ENCODE assay signal across 14 cellular contexts in genomic region chr4:47483722-47484121, GRCh38. TPM values are rescaled to one million over a fixed set of nuclear protein-coding genes. Genes with fewer than 3 reads are reported as not detected.
DNase-seq lines count a peak whose midpoint lies in the region; ATAC-seq, FAIRE-seq and TF ChIP-seq lines count a peak whose summit lies in the region.
"Had no signal": no experiment of that assay in that cellular context is flagged by ENCODE, and none has a peak within 500 bp of the region (broad histone marks: within the 10 kb centered on the region; RNA-seq: fewer than 3 reads in every experiment).

No MANE protein-coding gene starts in this region.

- intact Hi-C loops in CD4-positive, alpha-beta memory T cell (cut with micrococcal nuclease), result loop anchor here (2.0 kb wide), 1 partner anchor 81 kb away; no protein-coding TSS in a partner anchor
- intact Hi-C loops in K562 (cut with micrococcal nuclease), result no loop called here
- intact Hi-C loops in naive thymus-derived CD4-positive, alpha-beta T cell (cut with micrococcal nuclease), result loop anchor here (2.0 to 10.0 kb wide), 3 partner anchors 81 to 1421 kb away; partner anchors contain the start of genes CNGA1 (in 1 of the 2), NIPAL1 (in 1 of the 2) and OCIAD2 (in 1 of the 2)

- no peaks in the 10 kb centered on the region for H3K9me1 ChIP-seq in K562 (ENCODE audit: control insufficient read depth, insufficient read depth, low read length)

- H3K27ac ChIP-seq in CD4-positive, alpha-beta memory T cell (ENCODE audit: low read depth, low read length), result no peak overlapping the region
- no peak overlapping the region for H3K27ac ChIP-seq in K562 (ENCODE audit: extremely low read depth, low read depth, low read length)
- no peak overlapping the region for H3K27ac ChIP-seq in naive thymus-derived CD4-positive, alpha-beta T cell (ENCODE audit: low read depth, low read length)
- H3K27ac ChIP-seq: BLaER1 had no signal

- no peaks in the 10 kb centered on the region for H3K36me3 ChIP-seq in CD4-positive, alpha-beta memory T cell (ENCODE audit: insufficient read depth, low read length)
- H3K36me3 ChIP-seq in K562 (ENCODE audit: control insufficient read depth, insufficient read depth, low read length), result no peaks in the 10 kb centered on the region
- H3K36me3 ChIP-seq in naive thymus-derived CD4-positive, alpha-beta T cell (ENCODE audit: control insufficient read depth in 2 of 3, insufficient read depth in 3 of 3, low read length in 3 of 3), result no peaks in the 10 kb centered on the region
- H3K36me3 ChIP-seq: BLaER1 had no signal

- no peak for FAIRE-seq in K562 (lab: Jason Lieb, UNC)
- FAIRE-seq: colon had no signal

- TF ChIP-seq EP300 in K562 (IDR thresholded peaks at IDR 0.05; ENCODE audit: low read length), result no peak

- WGBS in K562 (ENCODE audit: insufficient coverage, low coverage, missing lambda C conversion rate), result 23% methylated on average over 3 of the region's 3 CpGs

- H3K27me3 ChIP-seq in CD4-positive, alpha-beta memory T cell (ENCODE audit: insufficient read depth, low read length), result no peaks in the 10 kb centered on the region
- peaks cover 2 to 7% of the 10 kb centered on the region in 2 experiments; a peak in 3 of 5 replicates for H3K27me3 ChIP-seq in K562 (ENCODE audit: control insufficient read depth in 2 of 2, insufficient read depth in 2 of 2, low read length in 2 of 2)
- no peaks in the 10 kb centered on the region for H3K27me3 ChIP-seq in naive thymus-derived CD4-positive, alpha-beta T cell (ENCODE audit: control insufficient read depth in 2 of 2, insufficient read depth in 2 of 2, low read length in 2 of 2)
- H3K27me3 ChIP-seq: BLaER1 had no signal

- H4K20me1 ChIP-seq in K562 (replicated peaks; ENCODE audit: control insufficient read depth, insufficient read depth, low read length), result no peaks in the 10 kb centered on the region
- H4K20me1 ChIP-seq: BLaER1 had no signal

- BruUV-seq in K562 (replicated peaks; lab: Mats Ljungman, UMichigan), result no TSS peak

- POLR2A ChIA-PET in CD4-positive, alpha-beta memory T cell (lab: Charles Lee; ENCODE audit: partially characterized antibody), result interaction anchor here (2.0 to 2.1 kb wide), 2 partner anchors 10 to 20 kb away, joined by 8 to 21 read pairs; partner anchors contain the start of gene COMMD8
- POLR2A ChIA-PET in K562 (lab: Yijun Ruan, JAX), result no interaction called here
- POLR2A ChIA-PET in naive thymus-derived CD4-positive, alpha-beta T cell (lab: Charles Lee), result interaction anchor here (4.4 kb wide), 1 partner anchor 20 kb away, joined by 28 read pairs; the partner anchor contains the start of gene COMMD8

- H3K27me3 Mint-ChIP-seq in CD4-positive, alpha-beta memory T cell, result peaks cover 0 to 3% of the 10 kb centered on the region in 2 donors
- H3K27me3 Mint-ChIP-seq in HFFc6 (ENCODE audit: insufficient read depth), result peaks cover 4% of the 10 kb centered on the region; the same call in 1 of the 2 replicates
- peaks cover 0 to 11% (median 4%) of the 10 kb centered on the region in 5 donors for H3K27me3 Mint-ChIP-seq in naive thymus-derived CD4-positive, alpha-beta T cell

- H3K27ac Mint-ChIP-seq in CD4-positive, alpha-beta memory T cell, result peak overlapping the region in 5 of 7 donors; percentile 85 to 98 (median 94)
- H3K27ac Mint-ChIP-seq in HFFc6, result peak overlapping the region; percentile 99; the same call in 1 of the 2 replicates
- H3K27ac Mint-ChIP-seq in naive thymus-derived CD4-positive, alpha-beta T cell, result peak overlapping the region in 8 of 9 donors; percentile 74 to 97 (median 88)
- H3K27ac Mint-ChIP-seq: H9 had no signal

- TF ChIP-seq RAD21 in K562 (CRISPR knock-in tag; conservative IDR thresholded peaks at IDR 0.05 in 1 of 2, IDR thresholded peaks at IDR 0.05 in 1 of 2), result no peak

- TF ChIP-seq CTCF in HFFc6 (IDR thresholded peaks at IDR 0.05) (0 out of 2 replicates have a peak, but pooled peaks have one; percentile 19), K562 (IDR thresholded peaks at IDR 0.05 in 2 of 3, conservative IDR thresholded peaks at IDR 0.05 in 1 of 3; ENCODE audit: insufficient read depth in 2 of 3, low read depth in 1 of 3, low read length in 3 of 3) (no peak)

- H3K9ac ChIP-seq in K562 (ENCODE audit: insufficient read depth in 1 of 2, low read depth in 2 of 2, low read length in 2 of 2), result no peak overlapping the region
- H3K9ac ChIP-seq: BLaER1 had no signal

- no peak for ATAC-seq in K562
- no peak for ATAC-seq in naive thymus-derived CD4-positive, alpha-beta T cell

- H3K9me3 Mint-ChIP-seq in CD4-positive, alpha-beta memory T cell, result no peaks in the 10 kb centered on the region
- no peaks in the 10 kb centered on the region for H3K9me3 Mint-ChIP-seq in HFFc6
- H3K9me3 Mint-ChIP-seq in naive thymus-derived CD4-positive, alpha-beta T cell, result no peaks in the 10 kb centered on the region

- H3K79me2 ChIP-seq in K562 (ENCODE audit: control insufficient read depth, insufficient read depth, low read length), result no peaks in the 10 kb centered on the region

- H3K4me3 Mint-ChIP-seq in CD4-positive, alpha-beta memory T cell, result peak overlapping the region in 5 of 8 donors; percentile 18 to 99 (median 33)
- H3K4me3 Mint-ChIP-seq in HFFc6, result no peak overlapping the region
- peak overlapping the region in 8 of 10 donors; percentile 92 to 98 (median 94) for H3K4me3 Mint-ChIP-seq in naive thymus-derived CD4-positive, alpha-beta T cell
- H3K4me3 Mint-ChIP-seq: H9 had no signal

- no peak for TF ChIP-seq POLR2A in K562 (conservative IDR thresholded peaks at IDR 0.05)

- in situ Hi-C loops in K562 (cut with MboI), result no loop called here

- H2AFZ ChIP-seq in K562 (ENCODE audit: low read depth, low read length), result 0 out of 2 replicates have a peak overlapping the region, but pooled peaks have one; percentile 15

- no peaks in the 10 kb centered on the region for H3K9me3 ChIP-seq in CD4-positive, alpha-beta memory T cell (ENCODE audit: control insufficient read depth in 1 of 2, low read length in 2 of 2)
- H3K9me3 ChIP-seq in K562 (replicated peaks; ENCODE audit: control insufficient read depth, insufficient read depth, low read depth, low read length), result no peaks in the 10 kb centered on the region
- H3K9me3 ChIP-seq in naive thymus-derived CD4-positive, alpha-beta T cell (ENCODE audit: control insufficient read depth in 2 of 3, low read length in 3 of 3), result no peaks in the 10 kb centered on the region
- H3K9me3 ChIP-seq: BLaER1 had no signal

- no peak for DNase-seq in CD4-positive, alpha-beta memory T cell
- DNase-seq in HFFc6 (no peak), K562 (ENCODE audit: extremely low read depth in 1 of 4, low spot score in 3 of 4) (no peak), NCI-H1436 treated with DMSO at 0.1 percent for 48 hours (lab: John Stamatoyannopoulos, UW) (no peak), DMS79 (lab: John Stamatoyannopoulos, UW) (no peak), amniotic stem cell (lab: John Stamatoyannopoulos, UW) (no peak)
- peak in 1 of 9 donors; percentile 8 for DNase-seq in naive thymus-derived CD4-positive, alpha-beta T cell
- DNase-seq in stimulated activated naive CD4-positive, alpha-beta T cell (lab: John Stamatoyannopoulos, UW), result no peak
- DNase-seq: activated CD8-positive, alpha-beta memory T cell treated with anti-CD3 and anti-CD28 coated beads, Interleukin-2, amount 50 U/mL, for 4 hours; H9; posterior cingulate gyrus; Right ventricle myocardium superior had no signal

- CTCF ChIA-PET in CD4-positive, alpha-beta memory T cell (lab: Charles Lee; ENCODE audit: partially characterized antibody), result interaction anchor here (3.0 kb wide), 1 partner anchor 20 kb away, joined by 19 read pairs; the partner anchor contains the start of gene COMMD8
- CTCF ChIA-PET in K562 (lab: Yijun Ruan, JAX; ENCODE audit: low intra/inter-chr PET ratio), result no interaction called here
- CTCF ChIA-PET in naive thymus-derived CD4-positive, alpha-beta T cell (lab: Charles Lee), result interaction anchor here (0.7 to 1.0 kb wide), 2 partner anchors 42 to 54 kb away, joined by 3 read pairs; no protein-coding TSS in a partner anchor

- H3K36me3 Mint-ChIP-seq in CD4-positive, alpha-beta memory T cell, result peaks cover 0 to 6% of the 10 kb centered on the region in 2 donors
- H3K36me3 Mint-ChIP-seq in HFFc6 (ENCODE audit: low read depth), result peaks cover 9% of the 10 kb centered on the region; the same call in 1 of the 2 replicates
- H3K36me3 Mint-ChIP-seq in naive thymus-derived CD4-positive, alpha-beta T cell, result no peaks in the 10 kb centered on the region

- peaks cover 7 to 32% (median 25%) of the 10 kb centered on the region in 4 donors for H3K4me1 Mint-ChIP-seq in CD4-positive, alpha-beta memory T cell
- peaks cover 36% of the 10 kb centered on the region for H3K4me1 Mint-ChIP-seq in HFFc6 (ENCODE audit: low read depth)
- H3K4me1 Mint-ChIP-seq in naive thymus-derived CD4-positive, alpha-beta T cell, result peaks cover 15 to 36% (median 26%) of the 10 kb centered on the region in 7 donors

- no peak overlapping the region for H3K4me2 ChIP-seq in K562 (ENCODE audit: insufficient read depth, low read length)
- H3K4me2 ChIP-seq: BLaER1 had no signal

- peaks cover 14% of the 10 kb centered on the region for H3K4me1 ChIP-seq in CD4-positive, alpha-beta memory T cell (ENCODE audit: insufficient read depth, low read length)
- peaks cover 3 to 6% of the 10 kb centered on the region in 2 experiments; a peak in 3 of 5 replicates for H3K4me1 ChIP-seq in K562 (replicated peaks in 1 of 2; ENCODE audit: control insufficient read depth in 2 of 2, insufficient read depth in 2 of 2, low read length in 2 of 2)
- peaks cover 7 to 9% of the 10 kb centered on the region in 2 donors for H3K4me1 ChIP-seq in naive thymus-derived CD4-positive, alpha-beta T cell (ENCODE audit: control insufficient read depth in 2 of 2, insufficient read depth in 2 of 2, low read length in 2 of 2)

- no peak overlapping the region for H3K4me3 ChIP-seq in CD4-positive, alpha-beta memory T cell (ENCODE audit: low read length in 2 of 2)
- no peak overlapping the region for H3K4me3 ChIP-seq in K562
- no peak overlapping the region for H3K4me3 ChIP-seq in naive thymus-derived CD4-positive, alpha-beta T cell (ENCODE audit: low read length)
- H3K4me3 ChIP-seq: BLaER1 had no signal

RNA-seq across cellular contexts. Expression of gene ATP10D, which starts 1.4 kb away (rescaled TPM):
- 1 to 10 TPM; 3.1 to 4.2 TPM for total RNA-seq in CD4-positive, alpha-beta memory T cell
- polyA plus RNA-seq in CD4-positive, alpha-beta memory T cell, result 1 to 10 TPM; 2.0 to 2.7 TPM
- total RNA-seq in HFFc6 (2021; fragmentation: NEBNext Ultra II Directional; extraction: Animal tissue kit (Norgen Biotek cat#: 25700)), result 10 to 100 TPM; 50.6 to 73.8 (median 55.4) TPM
- total RNA-seq in K562 (2011; cell fraction: chromatin; rRNA removed; ENCODE audit: low replicate concordance), result 0.42 and 0.74 TPM in 2 replicates
- total RNA-seq in K562 (2011; cell fraction: nucleolus; rRNA removed), result 0.13 and 0.50 TPM in 2 replicates
- 0.23 and 0.29 TPM in 2 replicates for total RNA-seq in K562 (2011; cell fraction: nucleoplasm; rRNA removed)
- total RNA-seq in K562 (2014; rRNA removed), result 0.04 TPM in 1 of 2 replicates, not detected in the other
- total RNA-seq in K562 (2014; rRNA removed; fragmentation: Illumina TruSeq; extraction: Trizol), result 0.11 and 0.26 TPM in 2 replicates
- 0.15 and 0.36 TPM in 2 replicates for total RNA-seq in K562 (2015; rRNA removed; fragmentation: Illumina TruSeq; extraction: Trizol)
- 0.18 and 0.27 TPM in 2 replicates for total RNA-seq in K562 (2021)
- 0.03 and 0.29 TPM in 2 replicates for polyA plus RNA-seq in K562 (2011; rRNA removed)
- 0.04 and 0.15 TPM in 2 replicates for polyA plus RNA-seq in K562 (2011; cell fraction: cytosol; rRNA removed)
- 0.06 and 0.09 TPM in 2 replicates for polyA plus RNA-seq in K562 (2011; cell fraction: nucleus; rRNA removed)
- 0.25 and 0.42 TPM in 2 replicates for polyA plus RNA-seq in K562 (2012)
- 0.11 and 0.15 TPM in 2 replicates for polyA plus RNA-seq in K562 (2014; fragmentation: Illumina TruSeq; extraction: Trizol)
- polyA plus RNA-seq in K562 (2014; fragmentation: Nextera tagmentation; extraction: Ambion mirVana), result under 1 TPM; 0.10 to 0.24 TPM
- 0.13 TPM in 1 of 2 replicates, not detected in the other for polyA plus RNA-seq in K562 (2014; rRNA removed)
- 0.06 and 0.25 TPM in 2 replicates for polyA minus RNA-seq in K562 (2011; rRNA and poly(A)+ RNA removed)
- polyA minus RNA-seq in K562 (2011; cell fraction: cytosol; rRNA and poly(A)+ RNA removed), result not detected in 2 replicates
- 0.27 TPM in 1 of 2 replicates, not detected in the other for polyA minus RNA-seq in K562 (2011; cell fraction: nucleus; rRNA and poly(A)+ RNA removed)
- 10 to 100 TPM in 1 of 5 experiments, 1 to 10 TPM in 4; 3.3 to 29.0 (median 6.1) TPM for total RNA-seq in naive thymus-derived CD4-positive, alpha-beta T cell
- 1 to 10 TPM in 1 of 2 donors, under 1 TPM in 1; 0.45 to 1.7 TPM for polyA plus RNA-seq in naive thymus-derived CD4-positive, alpha-beta T cell

RNA-seq across cellular contexts. Expression of gene COMMD8, which starts 20.2 kb away (rescaled TPM):
- total RNA-seq in CD4-positive, alpha-beta memory T cell, result 10 to 100 TPM; 14.6 to 18.3 TPM
- 10 to 100 TPM; 42.2 to 82.8 TPM for polyA plus RNA-seq in CD4-positive, alpha-beta memory T cell
- 10 to 100 TPM; 35.4 to 40.4 (median 36.9) TPM for total RNA-seq in HFFc6 (2021; fragmentation: NEBNext Ultra II Directional; extraction: Animal tissue kit (Norgen Biotek cat#: 25700))
- total RNA-seq in K562 (2011; cell fraction: chromatin; rRNA removed; ENCODE audit: low replicate concordance), result 1.1 and 3.3 TPM in 2 replicates
- 0.53 and 0.83 TPM in 2 replicates for total RNA-seq in K562 (2011; cell fraction: nucleolus; rRNA removed)
- 1.2 and 3.1 TPM in 2 replicates for total RNA-seq in K562 (2011; cell fraction: nucleoplasm; rRNA removed)
- 7.6 and 11.2 TPM in 2 replicates for total RNA-seq in K562 (2014; rRNA removed)
- total RNA-seq in K562 (2014; rRNA removed; fragmentation: Illumina TruSeq; extraction: Trizol), result 17.2 and 20.0 TPM in 2 replicates
- 12.3 and 13.1 TPM in 2 replicates for total RNA-seq in K562 (2015; rRNA removed; fragmentation: Illumina TruSeq; extraction: Trizol)
- total RNA-seq in K562 (2021), result 12.7 and 15.2 TPM in 2 replicates
- polyA plus RNA-seq in K562 (2011; rRNA removed), result 10.4 and 17.0 TPM in 2 replicates
- polyA plus RNA-seq in K562 (2011; cell fraction: cytosol; rRNA removed), result 1.00 and 2.6 TPM in 2 replicates
- 1.3 and 1.8 TPM in 2 replicates for polyA plus RNA-seq in K562 (2011; cell fraction: nucleus; rRNA removed)
- 11.6 and 13.0 TPM in 2 replicates for polyA plus RNA-seq in K562 (2012)
- polyA plus RNA-seq in K562 (2014; fragmentation: Illumina TruSeq; extraction: Trizol), result 7.3 and 8.8 TPM in 2 replicates
- polyA plus RNA-seq in K562 (2014; fragmentation: Nextera tagmentation; extraction: Ambion mirVana), result 10 to 100 TPM; 36.3 to 41.0 TPM
- 11.2 and 11.9 TPM in 2 replicates for polyA plus RNA-seq in K562 (2014; rRNA removed)
- 6.2 and 7.5 TPM in 2 replicates for polyA minus RNA-seq in K562 (2011; rRNA and poly(A)+ RNA removed)
- 0.91 and 1.9 TPM in 2 replicates for polyA minus RNA-seq in K562 (2011; cell fraction: cytosol; rRNA and poly(A)+ RNA removed)
- 2.2 and 4.6 TPM in 2 replicates for polyA minus RNA-seq in K562 (2011; cell fraction: nucleus; rRNA and poly(A)+ RNA removed)
- total RNA-seq in naive thymus-derived CD4-positive, alpha-beta T cell, result 10 to 100 TPM in 4 of 5 experiments, 1 to 10 TPM in 1; 8.4 to 19.3 (median 16.7) TPM
- polyA plus RNA-seq in naive thymus-derived CD4-positive, alpha-beta T cell, result 10 to 100 TPM; 32.2 to 48.5 TPM
